Comparison of ENCODE assay signal across 8 cellular contexts in the genomic region with DNA sequence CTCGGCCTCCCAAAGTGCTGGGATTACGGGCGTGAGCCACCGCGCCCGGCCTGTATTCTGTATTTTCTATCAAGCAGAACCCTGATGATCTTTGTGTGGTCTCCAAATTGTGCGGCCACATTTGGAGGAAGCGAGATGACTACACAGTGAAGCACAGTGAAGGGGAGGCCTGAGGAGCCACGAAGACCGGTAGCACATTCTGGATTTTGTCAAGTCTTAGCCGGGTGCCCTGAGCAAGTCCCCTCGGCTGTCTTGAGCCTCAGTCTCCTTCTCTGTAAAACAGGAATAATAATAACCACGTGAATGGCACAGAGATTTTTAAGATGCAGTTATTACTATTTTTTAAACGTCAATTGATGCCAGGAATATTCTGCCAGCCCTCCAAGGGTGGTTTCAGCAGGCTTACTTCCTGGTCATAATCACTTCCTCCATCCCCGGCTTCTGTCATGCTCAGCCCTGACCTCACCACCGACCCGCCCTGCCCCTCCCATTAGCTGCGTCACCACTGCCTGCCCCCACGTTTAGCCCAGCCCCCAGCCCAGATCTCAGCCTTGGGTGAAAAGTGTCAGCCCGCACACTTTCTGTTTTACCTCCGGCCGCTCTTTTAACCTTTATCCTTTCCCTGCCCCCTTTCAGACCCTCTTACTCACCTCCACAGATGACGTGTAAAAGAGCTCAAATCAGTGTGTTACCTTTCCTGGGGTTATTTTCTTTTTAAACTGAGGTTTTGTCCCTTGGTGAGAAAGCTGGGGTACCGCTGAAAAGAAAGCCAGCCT. TPM values are rescaled to one million over a fixed set of nuclear protein-coding genes. Genes with fewer than 3 reads are reported as not detected.
DNase-seq lines count a peak whose midpoint lies in the region; ATAC-seq and TF ChIP-seq lines count a peak whose summit lies in the region.

No MANE protein-coding gene starts in this region.

- H2AFZ ChIP-seq in PC-9, result 0 out of 2 replicates have a peak overlapping the region, but pooled peaks have one; percentile 52
- H2AFZ ChIP-seq in osteoblast (ENCODE audit: low read length), result peak overlapping the region; percentile 74

- H3K27me3 ChIP-seq in PC-9 (ENCODE audit: insufficient read depth, low read depth) (no peaks in the 10 kb centered on the region), osteoblast (ENCODE audit: insufficient read depth, low read length) (no peaks in the 10 kb centered on the region), thymus (ENCODE audit: control insufficient read depth, insufficient read depth) (no peaks in the 10 kb centered on the region)

- POLR2A ChIA-PET in PC-9 (lab: Charles Lee; ENCODE audit: unreplicated experiment), result interaction anchor here (0.5 to 0.8 kb wide), 5 partner anchors 30 to 957 kb away, joined by 3 to 10 read pairs (median 6); a partner anchor contains a TSS

- H3K9me3 ChIP-seq in PC-9 (ENCODE audit: insufficient read depth, low read depth) (no peaks in the 10 kb centered on the region), osteoblast (ENCODE audit: low read depth, low read length) (no peaks in the 10 kb centered on the region), thymus (ENCODE audit: control insufficient read depth) (no peaks in the 10 kb centered on the region)

- intact Hi-C loops in PC-9 (cut with micrococcal nuclease; ENCODE audit: unreplicated experiment), result loop anchor here (1.0 kb wide), 4 partner anchors 30 to 97 kb away; no protein-coding TSS in a partner anchor

- H4K20me1 ChIP-seq in PC-9 (ENCODE audit: insufficient read depth) (no peaks in the 10 kb centered on the region), osteoblast (ENCODE audit: insufficient read depth, low read length) (no peaks in the 10 kb centered on the region)

- TF ChIP-seq CTCF in PC-9 (conservative IDR thresholded peaks at IDR 0.05), result no peak
- TF ChIP-seq CTCF in osteoblast (IDR thresholded peaks at IDR 0.05; ENCODE audit: extremely low read depth, low read depth, low read length), result no peak

- H3K79me2 ChIP-seq in PC-9 (ENCODE audit: low read depth) (no peaks in the 10 kb centered on the region), osteoblast (ENCODE audit: insufficient read depth, low read length) (no peaks in the 10 kb centered on the region)

- H3K4me3 ChIP-seq in PC-9, result peak overlapping the region; percentile 44; the same call in 1 of the 2 replicates
- peak overlapping the region; percentile 66 for H3K4me3 ChIP-seq in osteoblast (ENCODE audit: insufficient read depth, low read length)
- peak overlapping the region; percentile 43 for H3K4me3 ChIP-seq in thymus (ENCODE audit: low read length)

- H3K4me2 ChIP-seq in PC-9 (peak overlapping the region; percentile 72), osteoblast (ENCODE audit: insufficient read depth, low read length) (peak overlapping the region; percentile 91)

- CTCF ChIA-PET in PC-9 (lab: Charles Lee), result interaction anchor here (0.5 to 0.7 kb wide), 5 partner anchors 30 to 1044 kb away, joined by 3 to 12 read pairs (median 5); no protein-coding TSS in a partner anchor

- no peaks in the 10 kb centered on the region for H3K9me2 ChIP-seq in PC-9 (ENCODE audit: insufficient read depth)

- H3F3A ChIP-seq in PC-9 (ENCODE audit: insufficient read depth, low read depth), result peaks cover 9% of the 10 kb centered on the region

- TSS peak; percentile 95 for BruUV-seq in PC-9 (replicated peaks; lab: Mats Ljungman, UMichigan)

- 54% methylated on average over 24 of the region's 24 CpGs for WGBS in thymus

- H3K36me3 ChIP-seq in PC-9 (ENCODE audit: low read depth) (no peaks in the 10 kb centered on the region), osteoblast (ENCODE audit: insufficient read depth, low read length) (no peaks in the 10 kb centered on the region), thymus (ENCODE audit: control insufficient read depth, insufficient read depth) (no peaks in the 10 kb centered on the region)

- DNase-seq in PC-9, result peak; percentile 86 to 89
- peak; percentile 81 for DNase-seq in activated T-helper 9 cell treated with anti-CD3 and anti-CD28 coated beads, Interleukin-2, amount 50 U/mL, for 16 hours (ENCODE audit: low read depth)
- peak; percentile 30 for DNase-seq in foreskin melanocyte
- peak; percentile 94 for DNase-seq in osteoblast (ENCODE audit: insufficient read length, low spot score, missing footprints)
- no peak for DNase-seq in DMS 273 (lab: John Stamatoyannopoulos, UW; ENCODE audit: unreplicated experiment)

- H3K4me1 ChIP-seq in PC-9 (replicated peaks; ENCODE audit: insufficient read depth) (peaks cover 23% of the 10 kb centered on the region), osteoblast (ENCODE audit: insufficient read depth, low read length) (peaks cover 18% of the 10 kb centered on the region), thymus (ENCODE audit: control insufficient read depth, insufficient read depth, low read length) (peaks cover 5% of the 10 kb centered on the region)

- H3K27ac ChIP-seq in PC-9, result peak overlapping the region; percentile 83
- H3K27ac ChIP-seq in osteoblast (ENCODE audit: low read depth, low read length), result peak overlapping the region; percentile 97
- peak overlapping the region; percentile 65 for H3K27ac ChIP-seq in thymus (ENCODE audit: low read depth)

- peak; percentile 75 for ATAC-seq in GM18520 (IDR thresholded peaks at IDR 0.05; ENCODE audit: unreplicated experiment)
- ATAC-seq in HG02943 (IDR thresholded peaks at IDR 0.05; ENCODE audit: low read depth, unreplicated experiment), result peak; percentile 89

RNA-seq across cellular contexts. Expression of a gene that starts 27.0 kb away (rescaled TPM):
- total RNA-seq in PC-9 (2021) (106 and 159 TPM in 2 replicates), osteoblast (109 and 128 TPM in 2 replicates)
- 69.2 TPM for polyA plus RNA-seq in thymus

RNA-seq across cellular contexts. Expression of a gene that starts 36.1 kb away (rescaled TPM):
- total RNA-seq in PC-9 (2021) (10.3 and 18.4 TPM in 2 replicates), osteoblast (69.2 and 74.6 TPM in 2 replicates)
- 272 TPM for polyA plus RNA-seq in thymus
